In genomic region chr10:79152423-79152817, GRCh38 we compare ENCODE assay signal across 10 cellular contexts.
DNase-seq lines count a peak whose midpoint lies in the region; ATAC-seq and TF ChIP-seq lines count a peak whose summit lies in the region.
"Had no signal": no experiment of that assay in that cellular context is flagged by ENCODE, and none has a peak within 500 bp of the region (broad histone marks: within the 10 kb centered on the region; RNA-seq: fewer than 3 reads in every experiment).

No MANE protein-coding gene starts in this region.

- peaks cover 64% of the 10 kb centered on the region for H3K79me2 ChIP-seq in PC-3 (ENCODE audit: low read length)

- peak overlapping the region; percentile 88 for H3K27ac Mint-ChIP-seq in progenitor cell of endocrine pancreas

- H3K27me3 ChIP-seq in PC-3 (ENCODE audit: low read length), result no peaks in the 10 kb centered on the region

- H3K4me2 ChIP-seq in PC-3 (ENCODE audit: low read length), result peak overlapping the region; percentile 48

- peak overlapping the region; percentile 77 for H3K27ac ChIP-seq in PC-3 (ENCODE audit: low read length)

- H3F3A ChIP-seq in PC-3 (ENCODE audit: low read length, unreplicated experiment), result peaks cover 5% of the 10 kb centered on the region

- no peaks in the 10 kb centered on the region for H3K27me3 Mint-ChIP-seq in progenitor cell of endocrine pancreas

- H3K9me2 ChIP-seq in PC-3 (replicated peaks; ENCODE audit: low read length), result no peaks in the 10 kb centered on the region

- POLR2A ChIA-PET in PC-3 (lab: Charles Lee; ENCODE audit: unreplicated experiment), result interaction anchor here (0.6 kb wide), 1 partner anchor 179 kb away, joined by 7 read pairs; no protein-coding TSS in a partner anchor

- H3K4me1 Mint-ChIP-seq in progenitor cell of endocrine pancreas (ENCODE audit: low read depth), result peaks cover 26% of the 10 kb centered on the region

- TF ChIP-seq CTCF in PC-3 (conservative IDR thresholded peaks at IDR 0.05; ENCODE audit: low read depth, low read length) (no peak), progenitor cell of endocrine pancreas (IDR thresholded peaks at IDR 0.05; ENCODE audit: unreplicated experiment) (no peak)

- peaks cover 6% of the 10 kb centered on the region; the same call in 1 of the 2 replicates for H3K36me3 ChIP-seq in PC-3 (ENCODE audit: low read depth, low read length)

- peak overlapping the region; percentile 40 for H3K9ac ChIP-seq in PC-3 (ENCODE audit: low read length)

- no peak overlapping the region for H3K4me3 Mint-ChIP-seq in progenitor cell of endocrine pancreas (ENCODE audit: low read depth)

- ATAC-seq in PC-3 (no peak), esophagus mucosa (peak; percentile 27)

- no TSS peak for BruUV-seq in PC-3 (replicated peaks; lab: Mats Ljungman, UMichigan)

- peaks cover 1% of the 10 kb centered on the region for H3K36me3 Mint-ChIP-seq in progenitor cell of endocrine pancreas (ENCODE audit: insufficient read depth)

- CTCF ChIA-PET in PC-3 (lab: Charles Lee), result interaction anchor here (0.9 kb wide), 1 partner anchor 10 kb away, joined by 3 read pairs; no protein-coding TSS in a partner anchor

- no peak overlapping the region for H3K4me3 ChIP-seq in PC-3 (ENCODE audit: low read length)

- intact Hi-C loops in PC-3 (cut with micrococcal nuclease), result loop anchor here (5.0 kb wide), 1 partner anchor 1120 kb away; the partner anchor contains the start of gene RPS24

- no peaks in the 10 kb centered on the region for H3K9me3 Mint-ChIP-seq in progenitor cell of endocrine pancreas (ENCODE audit: low read depth)

- no peaks in the 10 kb centered on the region for H4K20me1 ChIP-seq in PC-3 (ENCODE audit: low read length)

- H2AFZ ChIP-seq in PC-3 (ENCODE audit: low read length), result no peak overlapping the region

- H3K4me1 ChIP-seq in PC-3 (ENCODE audit: insufficient read depth, low read length), result peaks cover 81% of the 10 kb centered on the region

- H3K9me3 ChIP-seq in PC-3 (ENCODE audit: low read length), result no peaks in the 10 kb centered on the region

- DNase-seq in AG20443 (ENCODE audit: low spot score) (peak; percentile 71), PC-3 (no peak), progenitor cell of endocrine pancreas (ENCODE audit: low spot score, unreplicated experiment) (no peak), GM19238 (ENCODE audit: insufficient read length, low spot score) (no peak), NCI-H128 (lab: John Stamatoyannopoulos, UW; ENCODE audit: unreplicated experiment) (no peak), NCI-H1048 (lab: John Stamatoyannopoulos, UW) (no peak)
- no peak for DNase-seq in activated effector memory CD4-positive, alpha-beta T cell treated with Interleukin-2 at 50 U/mL for 16 hours
- DNase-seq: activated gamma-delta T cell treated with Interleukin-2 at 50 U/mL for 16 hours, NCI-H1436 had no signal
